ENCODE assay signal across 8 cellular contexts in the genomic region with DNA sequence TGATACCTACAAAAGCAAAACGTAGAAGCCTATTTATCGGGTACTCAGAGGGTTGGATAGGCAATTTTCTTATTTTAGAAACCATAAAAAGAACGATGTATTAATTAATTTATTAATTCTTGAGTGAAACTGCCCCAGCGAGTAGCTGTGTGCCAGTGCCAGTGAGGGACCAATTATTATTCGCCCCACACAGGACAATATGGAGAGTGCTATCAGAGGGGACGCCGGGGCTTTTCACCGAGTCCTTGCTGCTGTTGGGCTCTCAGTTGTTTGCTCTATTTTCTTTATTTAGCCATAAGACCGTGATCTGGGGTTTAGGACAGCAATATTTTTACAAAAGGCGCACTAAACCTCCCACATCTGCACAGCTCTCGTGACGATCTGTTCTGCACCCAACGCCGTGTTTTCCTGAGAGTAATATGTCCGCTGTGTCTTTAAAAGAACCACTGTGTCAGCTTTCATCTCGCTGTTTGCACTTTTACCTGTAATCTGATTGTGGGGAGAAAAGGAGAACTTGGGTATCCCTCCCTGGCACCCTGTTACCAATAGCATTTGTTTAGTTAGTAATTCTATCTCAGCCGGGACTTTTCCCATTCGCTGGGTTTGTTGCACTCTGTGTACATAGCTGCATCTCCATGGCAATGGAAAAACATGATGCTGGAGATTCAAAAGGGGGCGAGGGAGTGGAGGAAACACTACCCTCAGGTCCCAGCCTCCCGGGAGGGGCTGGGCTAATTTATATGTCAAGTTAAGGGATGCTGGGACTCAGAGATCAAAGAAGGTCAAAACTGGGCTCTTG. TPM values are rescaled to one million over a fixed set of nuclear protein-coding genes. Genes with fewer than 3 reads are reported as not detected.
DNase-seq lines count a peak whose midpoint lies in the region; ATAC-seq and TF ChIP-seq lines count a peak whose summit lies in the region.

No MANE protein-coding gene starts in this region.

- peaks cover 46% of the 10 kb centered on the region for H3K4me1 ChIP-seq in neuron (ENCODE audit: insufficient read depth, low read length)

- H3K27ac ChIP-seq in AG04450 (ENCODE audit: low read depth, low read length), result peak overlapping the region; percentile 41

- ATAC-seq in GM18505 (IDR thresholded peaks at IDR 0.05; ENCODE audit: unreplicated experiment), result no peak
- ATAC-seq in GM18867 (IDR thresholded peaks at IDR 0.05; ENCODE audit: unreplicated experiment), result no peak

- CTCF ChIA-PET in AG04450 (lab: Charles Lee), result interaction anchor here (0.8 kb wide), 1 partner anchor 127 kb away, joined by 3 read pairs; no protein-coding TSS in a partner anchor

- H3K27me3 ChIP-seq in AG04450 (ENCODE audit: control insufficient read depth, insufficient read depth, low read length) (no peaks in the 10 kb centered on the region), neuron (ENCODE audit: insufficient read depth, low read length) (no peaks in the 10 kb centered on the region)

- no peaks in the 10 kb centered on the region for H3K36me3 ChIP-seq in neuron (ENCODE audit: insufficient read depth, low read length)

- POLR2A ChIA-PET in AG04450 (lab: Yijun Ruan, JAX), result interaction anchor here (0.6 kb wide), 1 partner anchor 21 kb away, joined by 5 read pairs; no protein-coding TSS in a partner anchor

- H2AFZ ChIP-seq in neuron (ENCODE audit: low read depth, low read length), result peak overlapping the region; percentile 90

- TF ChIP-seq POLR2A in GM18505 (IDR thresholded peaks at IDR 0.05; ENCODE audit: borderline replicate concordance, extremely low read depth, insufficient read depth, insufficient read length), result no peak

- peaks cover 6% of the 10 kb centered on the region; the same call in 1 of the 2 replicates for H3K9me3 ChIP-seq in AG04450 (ENCODE audit: control insufficient read depth, insufficient read depth, low read length)
- no peaks in the 10 kb centered on the region for H3K9me3 ChIP-seq in neuron (ENCODE audit: low read length)

- DNase-seq in AG04450 (ENCODE audit: low read depth, low spot score), result no peak
- peak; percentile 67 for DNase-seq in HPDE6-E6E7 (ENCODE audit: extremely low spot score)
- DNase-seq in SHP77 (lab: John Stamatoyannopoulos, UW), result peak; percentile 94 to 96
- DNase-seq in fibroblast of peridontal ligament (ENCODE audit: extremely low read depth), result peak; percentile 83
- no peak for DNase-seq in cortex of kidney (lab: John Stamatoyannopoulos, UW)

- peak overlapping the region; percentile 58 for H3K4me3 ChIP-seq in AG04450 (ENCODE audit: low read depth, low read length)
- peak overlapping the region; percentile 63 for H3K4me3 ChIP-seq in neuron (ENCODE audit: low read length)

- no peak for TF ChIP-seq CTCF in AG04450 (IDR thresholded peaks at IDR 0.05; ENCODE audit: low read depth, low read length)

RNA-seq across cellular contexts. Expression of a gene that starts 30.1 kb away (rescaled TPM):
- 15.0 and 15.5 TPM in 2 replicates for polyA plus RNA-seq in AG04450 (2011; rRNA removed)
- 46.5 and 50.4 TPM in 2 replicates for polyA minus RNA-seq in AG04450 (2011; rRNA and poly(A)+ RNA removed)

Comparison
In these comparisons a context has a peak if more than half of its experiments do, and no peak if none do; other contexts are left out.
1. DNase-seq: peak in HPDE6-E6E7 (single experiment), SHP77 (2 of 2) and fibroblast of peridontal ligament (single experiment); none in AG04450 (single experiment) and cortex of kidney (single experiment).